1 cellular context compared by ENCODE assay signal in genomic region chr6:158635427-158636073, GRCh38.
TF ChIP-seq lines count a peak whose summit lies in the region.

No MANE protein-coding gene starts in this region.

TF ChIP-seq in H1, 55 proteins besides CTCF, POLR2A, EP300 and RAD21 (continued from another document):
- no peak for TF ChIP-seq CHD7 (IDR thresholded peaks at IDR 0.05; ENCODE audit: insufficient replicate concordance, low read length)
- TF ChIP-seq SIRT6 (IDR thresholded peaks at IDR 0.05; ENCODE audit: low read length), result no peak
- no peak for TF ChIP-seq SUZ12 (IDR thresholded peaks at IDR 0.05; ENCODE audit: low read length)
- no peak for TF ChIP-seq HDAC2 (IDR thresholded peaks at IDR 0.05; ENCODE audit: borderline replicate concordance in 1 of 2, low read depth in 2 of 2, low read length in 2 of 2)
- no peak for TF ChIP-seq SP1 (IDR thresholded peaks at IDR 0.05; ENCODE audit: low read depth, low read length)
- TF ChIP-seq RXRA (IDR thresholded peaks at IDR 0.05; ENCODE audit: insufficient read depth, low read depth, low read length), result no peak
- TF ChIP-seq SP4 (IDR thresholded peaks at IDR 0.05; ENCODE audit: low read length), result no peak
- no peak for TF ChIP-seq CBX5 (IDR thresholded peaks at IDR 0.05; ENCODE audit: low read depth, low read length)
- TF ChIP-seq EGR1 (IDR thresholded peaks at IDR 0.05; ENCODE audit: borderline replicate concordance, low read depth, low read length), result no peak
